20 cellular contexts compared by ENCODE assay signal in genomic region chr11:107337917-107338316, GRCh38.
DNase-seq lines count a peak whose midpoint lies in the region; ATAC-seq, FAIRE-seq and TF ChIP-seq lines count a peak whose summit lies in the region.
"Had no signal": no experiment of that assay in that cellular context is flagged by ENCODE, and none has a peak within 500 bp of the region (broad histone marks: within the 10 kb centered on the region; RNA-seq: fewer than 3 reads in every experiment).

No MANE protein-coding gene starts in this region.

- no peaks in the 10 kb centered on the region for H3K36me3 ChIP-seq in ovary
- H3K36me3 ChIP-seq: pancreas had no signal

- no peak overlapping the region for H3K4me3 Mint-ChIP-seq in type B pancreatic cell
- H3K4me3 Mint-ChIP-seq: HFFc6 had no signal

- TF ChIP-seq POLR2A in GM12891 (IDR thresholded peaks at IDR 0.05; ENCODE audit: low read depth, low read length) (no peak), ovary (IDR thresholded peaks at IDR 0.05) (no peak)

- no peaks in the 10 kb centered on the region for H3K27me3 ChIP-seq in ovary
- H3K27me3 ChIP-seq: pancreas had no signal

- no peaks in the 10 kb centered on the region for H3K4me1 Mint-ChIP-seq in type B pancreatic cell (ENCODE audit: unreplicated experiment)

- no peak overlapping the region for H3K27ac ChIP-seq in ovary
- H3K27ac ChIP-seq: pancreas had no signal

- DNase-seq in GM12891 (ENCODE audit: insufficient read length, low spot score) (no peak), ovary (no peak), type B pancreatic cell (ENCODE audit: extremely low spot score, unreplicated experiment) (no peak)
- DNase-seq: activated CD4-positive, alpha-beta T cell treated with anti-CD3 and anti-CD28 coated beads, Interleukin-2, amount 50 U/mL, for 1 hour; anterior cingulate cortex; COR-L47; erythroblast; HFFc6; Kasumi-1; mucosa of descending colon; NCI-H187 treated with DMSO at 0.1 percent for 48 hours; NCI-H748 treated with DMSO at 0.1 percent for 48 hours; pancreas had no signal

- TF ChIP-seq CTCF in ovary (IDR thresholded peaks at IDR 0.05) (no peak), type B pancreatic cell (conservative IDR thresholded peaks at IDR 0.05) (no peak)

- H3K4me1 ChIP-seq in ovary (ENCODE audit: insufficient read depth), result no peaks in the 10 kb centered on the region
- H3K4me1 ChIP-seq: pancreas had no signal

- intact Hi-C loops in ovary (cut with DNase I), result no loop called here

- H3K36me3 Mint-ChIP-seq in type B pancreatic cell, result peaks cover 5% of the 10 kb centered on the region

- no peaks in the 10 kb centered on the region for H3K27me3 Mint-ChIP-seq in type B pancreatic cell

- TF ChIP-seq EP300 in ovary (IDR thresholded peaks at IDR 0.05), result no peak

- no peaks in the 10 kb centered on the region for H3K9me3 ChIP-seq in ovary
- H3K9me3 ChIP-seq: mucosa of descending colon, pancreas had no signal

- no peak overlapping the region for H3K4me3 ChIP-seq in ovary
- H3K4me3 ChIP-seq: mucosa of descending colon, pancreas, smooth muscle cell had no signal

- peak; percentile 33 for FAIRE-seq in GM12891 (lab: Jason Lieb, UNC)
- FAIRE-seq: colon, pancreas had no signal

- ATAC-seq in GM19324 (IDR thresholded peaks at IDR 0.05; ENCODE audit: low FRiP score, unreplicated experiment), result peak; percentile 61
- peak; percentile 71 for ATAC-seq in HG02610 (IDR thresholded peaks at IDR 0.05; ENCODE audit: unreplicated experiment)
- peak; percentile 46 for ATAC-seq in HG03520 (IDR thresholded peaks at IDR 0.05; ENCODE audit: unreplicated experiment)
- ATAC-seq in HG03457 (IDR thresholded peaks at IDR 0.05; ENCODE audit: unreplicated experiment), result no peak
- no peak for ATAC-seq in HG02938 (IDR thresholded peaks at IDR 0.05; ENCODE audit: unreplicated experiment)
- ATAC-seq: mucosa of descending colon, pancreas had no signal

- peaks cover 5% of the 10 kb centered on the region for H3K9me3 Mint-ChIP-seq in type B pancreatic cell
- H3K9me3 Mint-ChIP-seq: HFFc6 had no signal

- H3K27ac Mint-ChIP-seq in type B pancreatic cell, result no peak overlapping the region
- H3K27ac Mint-ChIP-seq: HFFc6 had no signal

- whole genome bisulfite sequencing in ovary, 3 donors, result 86 to 93% (median 93%) methylated on average over 2 of the region's 2 CpGs

TF ChIP-seq in GM12891, 5 proteins besides CTCF, POLR2A, EP300 and RAD21:
- TF ChIP-seq SPI1 (IDR thresholded peaks at IDR 0.05; ENCODE audit: low read depth, low read length) (no peak), POLR2AphosphoS5 (IDR thresholded peaks at IDR 0.05; ENCODE audit: low read depth, low read length) (no peak), PAX5 (IDR thresholded peaks at IDR 0.05; ENCODE audit: insufficient read depth, low read length, severe bottlenecking) (no peak), TAF1 (IDR thresholded peaks at IDR 0.05; ENCODE audit: low read depth, low read length) (no peak), POU2F2 (IDR thresholded peaks at IDR 0.05; ENCODE audit: low read depth, low read length) (no peak)

Comparison
In these comparisons a context has a peak if more than half of its experiments do, and no peak if none do; other contexts are left out.
1. ATAC-seq: peak in GM19324 (single experiment), HG02610 (single experiment) and HG03520 (single experiment); none in HG03457 (single experiment) and HG02938 (single experiment).